In genomic region chr9:2576631-2577030, GRCh38 we compare ENCODE assay signal across 23 cellular contexts. TPM values are rescaled to one million over a fixed set of nuclear protein-coding genes. Genes with fewer than 3 reads are reported as not detected.
A peak's percentile ranks its signal among the peaks of the same experiment; 100 is the strongest.
DNase-seq lines count a peak whose midpoint lies in the region; ATAC-seq and TF ChIP-seq lines count a peak whose summit lies in the region.
"Had no signal": no experiment of that assay in that cellular context is flagged by ENCODE, and none has a peak within 500 bp of the region (broad histone marks: within the 10 kb centered on the region; RNA-seq: fewer than 3 reads in every experiment).

No MANE protein-coding gene starts in this region.

- DNase-seq in NCI-H1417 (lab: John Stamatoyannopoulos, UW) (peak; percentile 8 to 65 (median 40)), NCI-H1417 treated with DMSO at 0.1 percent for 48 hours (lab: John Stamatoyannopoulos, UW) (no peak), NCI-H2171 treated with DMSO at 0.1 percent for 48 hours (lab: John Stamatoyannopoulos, UW) (peak; percentile 38), SK-N-MC (ENCODE audit: low read depth, low spot score) (peak; percentile 20), mucosa of descending colon (peak in 1 of 3 donors; percentile 78)
- DNase-seq: 8988T; activated CD4-positive, alpha-beta memory T cell treated with anti-CD3 and anti-CD28 coated beads for 36 hours; activated CD4-positive, CD25-positive, alpha-beta regulatory T cell; activated gamma-delta T cell treated with Interleukin-2 at 50 U/mL for 16 hours; AML-193; CD8-positive, alpha-beta memory T cell; GOT3; heart right ventricle; immature natural killer cell; Kasumi-1; left ventricle myocardium inferior; NCI-H146; right lobe of liver; stomach; T1000 had no signal

- intact Hi-C loops in mucosa of descending colon (cut with DNase I, micrococcal nuclease) = no loop called here

- no peak for TF ChIP-seq POLR2A in GM18505 (IDR thresholded peaks at IDR 0.05; ENCODE audit: borderline replicate concordance, extremely low read depth, insufficient read depth, insufficient read length)

- H3K36me3 ChIP-seq in SK-N-MC (ENCODE audit: insufficient read depth, low read length) = no peaks in the 10 kb centered on the region
- no peaks in the 10 kb centered on the region for H3K36me3 ChIP-seq in mucosa of descending colon (ENCODE audit: low read depth)
- H3K36me3 ChIP-seq: heart right ventricle, left ventricle myocardium inferior, right lobe of liver, stomach had no signal

- H3K9ac ChIP-seq in SK-N-MC (ENCODE audit: insufficient read length) = no peak overlapping the region

- H3K9me3 ChIP-seq in SK-N-MC (ENCODE audit: low read depth, low read length) = no peaks in the 10 kb centered on the region
- H3K9me3 ChIP-seq in mucosa of descending colon = no peaks in the 10 kb centered on the region
- H3K9me3 ChIP-seq: heart right ventricle, left ventricle myocardium inferior, right lobe of liver, stomach had no signal

- H3K27ac ChIP-seq in SK-N-MC = no peak overlapping the region
- H3K27ac ChIP-seq: right lobe of liver, stomach had no signal

- ATAC-seq in mucosa of descending colon (peak; percentile 79), HG03442 (IDR thresholded peaks at IDR 0.05; ENCODE audit: unreplicated experiment) (no peak), HG02973 (IDR thresholded peaks at IDR 0.05; ENCODE audit: unreplicated experiment) (no peak), GM18505 (IDR thresholded peaks at IDR 0.05; ENCODE audit: unreplicated experiment) (no peak)
- ATAC-seq: heart right ventricle had no signal

- TF ChIP-seq CTCF in mucosa of descending colon (IDR thresholded peaks at IDR 0.05) = no peak

- peaks cover 5% of the 10 kb centered on the region for H3K4me1 ChIP-seq in mucosa of descending colon (ENCODE audit: low read depth)
- H3K4me1 ChIP-seq: right lobe of liver had no signal

- H3K4me3 ChIP-seq in SK-N-MC (0 out of 2 replicates have a peak overlapping the region, but pooled peaks have one; percentile 10), mucosa of descending colon (no peak overlapping the region)
- H3K4me3 ChIP-seq: heart right ventricle, left ventricle myocardium inferior, right lobe of liver, stomach had no signal

RNA-seq across cellular contexts. Expression of gene VLDLR, which starts 45.0 kb away (rescaled TPM):
- 10 to 100 TPM in 1 of 3 donors, 1 to 10 TPM in 2; 8.0 to 13.2 (median 9.9) TPM for total RNA-seq in mucosa of descending colon
